In genomic region chr15:28169361-28169760, GRCh38 we compare ENCODE assay signal across 14 cellular contexts.
DNase-seq lines count a peak whose midpoint lies in the region; ATAC-seq, FAIRE-seq and TF ChIP-seq lines count a peak whose summit lies in the region.
"Had no signal": no experiment of that assay in that cellular context is flagged by ENCODE, and none has a peak within 500 bp of the region (broad histone marks: within the 10 kb centered on the region; RNA-seq: fewer than 3 reads in every experiment).

No MANE protein-coding gene starts in this region.

- H3K36me3 Mint-ChIP-seq in brain, result peaks cover 93% of the 10 kb centered on the region

- no peaks in the 10 kb centered on the region for H3K9me3 ChIP-seq in A549
- H3K9me3 ChIP-seq: BLaER1 had no signal

- H3K9me3 Mint-ChIP-seq in brain, result no peaks in the 10 kb centered on the region

- ATAC-seq in A549 (no peak), HG03469 (IDR thresholded peaks at IDR 0.05; ENCODE audit: unreplicated experiment) (no peak)

- peak; percentile 63 for FAIRE-seq in A549 (lab: Jason Lieb, UNC)
- FAIRE-seq: H54 had no signal

- H3K4me1 ChIP-seq in A549, result no peaks in the 10 kb centered on the region
- H3K4me1 ChIP-seq: BLaER1 had no signal

- DNase-seq in NCI-H1092 treated with DMSO at 0.1 percent for 48 hours (lab: John Stamatoyannopoulos, UW) (peak; percentile 23), NCI-H1092 (lab: John Stamatoyannopoulos, UW) (no peak), A549 (ENCODE audit: low read depth in 1 of 2, low spot score in 1 of 2) (no peak), NCI-H69 (lab: John Stamatoyannopoulos, UW) (peak; percentile 20)
- no peak for DNase-seq in stimulated activated naive CD4-positive, alpha-beta T cell treated with Interleukin-2 at 50 U/mL for 16 hours (lab: John Stamatoyannopoulos, UW)
- DNase-seq in activated CD8-positive, alpha-beta memory T cell treated with anti-CD3 and anti-CD28 coated beads for 24 hours, result no peak
- DNase-seq: AML-193, DMS53, GM23248 had no signal

- H3K4me3 ChIP-seq in A549, result no peak overlapping the region
- H3K4me3 ChIP-seq: BLaER1, GM23248 had no signal

- H3K27ac Mint-ChIP-seq in brain, result peak overlapping the region in 3 of 5 experiments; percentile 20 to 88 (median 39)

- no peak for TF ChIP-seq POLR2A in A549 (IDR thresholded peaks at IDR 0.05; ENCODE audit: low read length)

- WGBS in A549 (ENCODE audit: missing lambda C conversion rate), result 81% methylated on average over 3 of the region's 3 CpGs

- TF ChIP-seq RAD21 in A549 (conservative IDR thresholded peaks at IDR 0.05 in 1 of 2, IDR thresholded peaks at IDR 0.05 in 1 of 2), result no peak

- no peak overlapping the region for H3K4me3 Mint-ChIP-seq in brain

- H3K4me2 ChIP-seq in A549, result no peak overlapping the region
- H3K4me2 ChIP-seq: BLaER1 had no signal

- no peak for TF ChIP-seq EP300 in A549 (IDR thresholded peaks at IDR 0.05)

- peaks cover 15% of the 10 kb centered on the region for H3K4me1 Mint-ChIP-seq in brain

- POLR2A ChIA-PET in A549 (lab: Yijun Ruan, JAX), result no interaction called here

- CTCF ChIA-PET in A549 (lab: Yijun Ruan, JAX), result interaction anchor here (0.9 kb wide), 1 partner anchor 45 kb away, joined by 3 read pairs; no protein-coding TSS in a partner anchor

- H3K27ac ChIP-seq in A549, result no peak overlapping the region
- H3K27ac ChIP-seq: 22Rv1, BLaER1, GM23248 had no signal

- no peak for TF ChIP-seq CTCF in A549 (IDR thresholded peaks at IDR 0.05)
- TF ChIP-seq CTCF in brain (conservative IDR thresholded peaks at IDR 0.05), result no peak

- no peaks in the 10 kb centered on the region for H3K27me3 Mint-ChIP-seq in brain

TF ChIP-seq in A549, 52 proteins besides CTCF, POLR2A, EP300 and RAD21:
- TF ChIP-seq TP53 (CRISPR knock-in tag; IDR thresholded peaks at IDR 0.05), result no peak
- TF ChIP-seq FOXS1 (CRISPR knock-in tag; IDR thresholded peaks at IDR 0.05), result no peak
- TF ChIP-seq TFCP2L1 (CRISPR knock-in tag; IDR thresholded peaks at IDR 0.05), result no peak
- no peak for TF ChIP-seq CHD2 (IDR thresholded peaks at IDR 0.05; ENCODE audit: low read length, partially characterized antibody)
- no peak for TF ChIP-seq HOXB5 (CRISPR knock-in tag; IDR thresholded peaks at IDR 0.05)
- no peak for TF ChIP-seq HOXB13 (CRISPR knock-in tag; IDR thresholded peaks at IDR 0.05; ENCODE audit: low read depth)
- TF ChIP-seq MYC (IDR thresholded peaks at IDR 0.05; ENCODE audit: borderline replicate concordance, low read length), result no peak
- no peak for TF ChIP-seq BHLHE40 (IDR thresholded peaks at IDR 0.05; ENCODE audit: low read depth, low read length)
- no peak for TF ChIP-seq PHF8 (IDR thresholded peaks at IDR 0.05; ENCODE audit: borderline replicate concordance, low read depth)
- TF ChIP-seq RARB (CRISPR knock-in tag; IDR thresholded peaks at IDR 0.05), result no peak
- TF ChIP-seq RCOR1 (IDR thresholded peaks at IDR 0.05; ENCODE audit: low read depth, low read length), result no peak
- TF ChIP-seq E2F6 (IDR thresholded peaks at IDR 0.05; ENCODE audit: borderline replicate concordance, low read depth), result no peak
- TF ChIP-seq BCL3 (IDR thresholded peaks at IDR 0.05), result no peak
- no peak for TF ChIP-seq CEBPB (IDR thresholded peaks at IDR 0.05)
- no peak for TF ChIP-seq MAFK (IDR thresholded peaks at IDR 0.05; ENCODE audit: partially characterized antibody)
- TF ChIP-seq EHF (CRISPR knock-in tag; IDR thresholded peaks at IDR 0.05), result no peak
- TF ChIP-seq HMGXB4 (CRISPR knock-in tag; IDR thresholded peaks at IDR 0.05; ENCODE audit: borderline replicate concordance), result no peak
- TF ChIP-seq HES2 (IDR thresholded peaks at IDR 0.05), result no peak

Comparison
In these comparisons a context has a peak if more than half of its experiments do, and no peak if none do; other contexts are left out.
1. DNase-seq: peak in NCI-H1092 treated with DMSO at 0.1 percent for 48 hours (single experiment) and NCI-H69 (single experiment); none in NCI-H1092 (single experiment), A549 (0 of 2), stimulated activated naive CD4-positive, alpha-beta T cell treated with Interleukin-2 at 50 U/mL for 16 hours (single experiment) and activated CD8-positive, alpha-beta memory T cell treated with anti-CD3 and anti-CD28 coated beads for 24 hours (single experiment).